18 cellular contexts compared by ENCODE assay signal in the genomic region with DNA sequence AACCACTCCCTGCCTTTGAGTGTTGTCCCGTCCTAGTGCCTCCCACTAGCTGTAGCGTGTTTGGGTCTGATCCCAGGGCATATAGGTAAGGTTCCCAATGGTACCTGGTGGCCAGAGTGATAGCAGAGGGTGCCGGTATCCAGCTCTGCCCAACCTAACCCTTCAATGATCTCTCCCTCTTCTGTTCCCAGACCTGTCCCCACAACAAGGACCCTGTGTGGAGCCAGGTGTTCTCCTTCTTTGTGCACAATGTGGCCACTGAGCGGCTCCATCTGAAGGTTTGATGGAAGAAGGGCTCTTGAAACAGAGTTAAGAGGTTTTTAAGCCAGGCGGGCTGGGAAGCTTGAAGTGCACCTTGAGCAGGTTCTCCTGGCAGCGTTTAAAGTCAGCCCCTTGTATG. TPM values are rescaled to one million over a fixed set of nuclear protein-coding genes. Genes with fewer than 3 reads are reported as not detected.
"Had no signal": no experiment of that assay in that cellular context is flagged by ENCODE, and none has a peak within 500 bp of the region (broad histone marks: within the 10 kb centered on the region; RNA-seq: fewer than 3 reads in every experiment).

No MANE protein-coding gene starts in this region.

- H3K4me1 ChIP-seq: body of pancreas, prostate gland, right lobe of liver, spleen, stomach had no signal

- H3K27me3 ChIP-seq: body of pancreas, right lobe of liver, stomach had no signal

- H3K27ac ChIP-seq: body of pancreas, prostate gland, right lobe of liver, spleen, thoracic aorta had no signal

- H3K36me3 ChIP-seq: prostate gland, right lobe of liver, spleen, stomach, thoracic aorta had no signal

- DNase-seq: activated CD4-positive, alpha-beta memory T cell treated with anti-CD3 and anti-CD28 coated beads, Interleukin-2, amount 10 ng/mL, durations not matched to agents 7 days and 5 days; activated CD4-positive, alpha-beta T cell treated with anti-CD3 and anti-CD28 coated beads for 36 hours; activated gamma-delta T cell; activated T-cell treated with anti-CD3 and anti-CD28 coated beads, Interleukin-2, amount 50 U/mL, for 48 hours; amygdala; body of pancreas; caudate nucleus; hypothalamus; kidney glomerular epithelial cell; midbrain; right lobe of liver; stimulated activated CD4-positive, alpha-beta T cell treated with anti-CD3 and anti-CD28 coated beads, Interleukin-1b, Interleukin-23, amount 100 ng/mL, for 48 hours; stomach had no signal

- ATAC-seq: activated CD4-positive, alpha-beta T cell treated with anti-CD3 and anti-CD28 coated beads for 36 hours; body of pancreas had no signal

- H3K4me3 ChIP-seq: body of pancreas, prostate gland, right lobe of liver, spleen, stomach, thoracic aorta had no signal

- FAIRE-seq: colon, endometrium had no signal

- H3K9me3 ChIP-seq: body of pancreas, prostate gland, right lobe of liver, spleen, stomach, thoracic aorta had no signal

RNA-seq across cellular contexts. Expression of a gene that starts 35.5 kb away (rescaled TPM):
- total RNA-seq: spleen had no signal
